In the genomic region with DNA sequence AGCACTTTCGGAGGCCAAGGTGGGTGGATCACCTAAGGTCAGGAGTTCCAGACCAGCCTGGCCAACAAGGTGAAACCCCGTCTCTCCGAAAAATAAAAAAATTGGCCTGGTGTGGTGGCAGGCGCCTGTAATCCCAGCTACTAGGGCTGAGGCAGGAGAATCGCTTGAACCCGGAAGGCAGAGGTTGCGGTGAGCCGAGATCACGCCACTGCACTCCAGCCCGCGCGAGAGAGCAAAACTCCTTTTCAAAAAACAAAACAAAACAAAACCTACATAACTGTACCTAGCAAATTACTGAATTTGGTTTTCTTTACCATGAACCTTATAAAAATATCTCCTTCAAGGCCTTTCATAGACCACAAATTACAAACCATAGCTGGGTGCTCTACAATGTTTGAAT, we compare ENCODE assay signal across 8 cellular contexts. TPM values are rescaled to one million over a fixed set of nuclear protein-coding genes. Genes with fewer than 3 reads are reported as not detected.
DNase-seq lines count a peak whose midpoint lies in the region; ATAC-seq and TF ChIP-seq lines count a peak whose summit lies in the region.
"Not testable (repeated sequence)": the region's sequence is repeated elsewhere in the genome, so short reads cannot be mapped to it uniquely, and the experiment has no call there.

No MANE protein-coding gene starts in this region.

- H3K27ac Mint-ChIP-seq in T-helper 17 cell = peak overlapping the region; percentile 98
- H3K27ac Mint-ChIP-seq in natural killer cell = peak overlapping the region; percentile 96 to 99

- intact Hi-C loops in dorsolateral prefrontal cortex (cut with DNase I) = loop anchor here (2.0 to 10.0 kb wide), 3 partner anchors 120 to 292 kb away; partner anchors contain the start of gene ZNF675 (in 2 of the 2)
- intact Hi-C loops in natural killer cell (cut with micrococcal nuclease) = loop anchor here (2.0 to 5.0 kb wide), 3 partner anchors 16 to 293 kb away; partner anchors contain the start of genes ZNF675 and ZNF724

- H3K36me3 ChIP-seq in BLaER1 (peaks cover 49% of the 10 kb centered on the region), HUES64 (ENCODE audit: insufficient read depth, low read length) (peaks cover 23% of the 10 kb centered on the region)
- not testable (repeated sequence) for H3K36me3 ChIP-seq in iPS DF 6.9 (ENCODE audit: control insufficient read depth, insufficient read depth, low read length)

- peak; percentile 16 to 33 (median 33) for DNase-seq in T-helper 17 cell
- peak; percentile 21 for DNase-seq in activated effector memory CD4-positive, alpha-beta T cell treated with Interleukin-2 at 50 U/mL for 16 hours
- peak in 1 of 10 donors; percentile 17 for DNase-seq in dorsolateral prefrontal cortex
- DNase-seq in iPS DF 6.9 (ENCODE audit: low read depth, low spot score) = not testable (repeated sequence)
- peak; percentile 50 for DNase-seq in natural killer cell
- DNase-seq in stimulated activated CD8-positive, alpha-beta memory T cell treated with anti-CD3 and anti-CD28 coated beads, Interleukin-4, amount 100 ng/mL, for 48 hours = peak; percentile 53

- WGBS in HUES64 = 8% methylated on average over 12 of the region's 12 CpGs
- WGBS in iPS DF 6.9 (ENCODE audit: insufficient coverage, insufficient read length) = no CpG with 5 or more reads among the region's 12 CpGs

- not testable (repeated sequence) for TF ChIP-seq CTCF in dorsolateral prefrontal cortex (IDR thresholded peaks at IDR 0.05 in 54 of 56, conservative IDR thresholded peaks at IDR 0.05 in 2 of 56; ENCODE audit: low read depth in 1 of 56, partially characterized antibody in 56 of 56); natural killer cell (IDR thresholded peaks at IDR 0.05)

- H3K36me3 Mint-ChIP-seq in T-helper 17 cell (ENCODE audit: low read depth); natural killer cell: not testable (repeated sequence)

- H3K27me3 ChIP-seq in BLaER1; HUES64 (ENCODE audit: insufficient read depth, low read length); dorsolateral prefrontal cortex; iPS DF 6.9 (ENCODE audit: control insufficient read depth, insufficient read depth, low read length): not testable (repeated sequence)

- H3K27ac ChIP-seq in BLaER1 (peak overlapping the region; percentile 94), HUES64 (ENCODE audit: low read depth, low read length) (peak overlapping the region; percentile 94), dorsolateral prefrontal cortex (peak overlapping the region in 57 of 59 donors; percentile 67 to 98 (median 92))
- not testable (repeated sequence) for H3K27ac ChIP-seq in iPS DF 6.9 (ENCODE audit: low read length)

- H3K4me3 Mint-ChIP-seq in T-helper 17 cell = peak overlapping the region; percentile 95
- H3K4me3 Mint-ChIP-seq in natural killer cell = peak overlapping the region; percentile 98

- H4K20me1 ChIP-seq in BLaER1 = not testable (repeated sequence)

- H3K9ac ChIP-seq in BLaER1 (peak overlapping the region; percentile 97), HUES64 (ENCODE audit: low read depth, low read length) (peak overlapping the region; percentile 98)

- H3K9me3 ChIP-seq in BLaER1 = peaks cover 48% of the 10 kb centered on the region
- not testable (repeated sequence) for H3K9me3 ChIP-seq in HUES64 (ENCODE audit: insufficient read depth, low read depth, low read length); T-helper 17 cell (ENCODE audit: control insufficient read depth, low read length, poor library complexity, severe bottlenecking); iPS DF 6.9 (ENCODE audit: control insufficient read depth, insufficient read depth, low read length)

- H3K4me3 ChIP-seq in BLaER1 (peak overlapping the region; percentile 88), HUES64 (ENCODE audit: low read length) (peak overlapping the region; percentile 91), dorsolateral prefrontal cortex (peak overlapping the region; percentile 59 to 98 (median 88)), iPS DF 6.9 (ENCODE audit: low read length) (peak overlapping the region; percentile 84; the same call in 1 of the 2 replicates)

- not testable (repeated sequence) for H3K9me3 Mint-ChIP-seq in natural killer cell

- H3K4me2 ChIP-seq in BLaER1 = peak overlapping the region; percentile 82

- H3K4me1 ChIP-seq in BLaER1 (peaks cover 15% of the 10 kb centered on the region), HUES64 (ENCODE audit: insufficient read depth, low read length) (peaks cover 19% of the 10 kb centered on the region)
- not testable (repeated sequence) for H3K4me1 ChIP-seq in iPS DF 6.9 (ENCODE audit: control insufficient read depth, insufficient read depth, low read length)

- H3K4me1 Mint-ChIP-seq in T-helper 17 cell (peaks cover 19% of the 10 kb centered on the region), natural killer cell (peaks cover 44% of the 10 kb centered on the region in 2 donors)

- H3K27me3 Mint-ChIP-seq in T-helper 17 cell; natural killer cell (ENCODE audit: low read depth in 2 of 2): not testable (repeated sequence)

- peak; percentile 31 for ATAC-seq in T-helper 17 cell
- ATAC-seq in natural killer cell = peak in 1 of 3 donors; percentile 18

RNA-seq across cellular contexts. Expression of gene ZNF91, which starts 0.8 kb away (rescaled TPM):
- polyA plus RNA-seq in HUES64 (2013, experiment 1 of 2) = 17.2 TPM
- polyA plus RNA-seq in HUES64 (2013, experiment 2 of 2) = 22.8 TPM
- 10 to 100 TPM; 52.9 to 65.6 TPM for total RNA-seq in T-helper 17 cell
- total RNA-seq in dorsolateral prefrontal cortex = 100 to 1,000 TPM in 119 of 120 experiments, 10 to 100 TPM in 1; 86.8 to 280 (median 171) TPM
- 100 to 1,000 TPM in 1 of 3 donors, 10 to 100 TPM in 2; 92.3 to 144 (median 96.7) TPM for total RNA-seq in natural killer cell
